In the genomic region with DNA sequence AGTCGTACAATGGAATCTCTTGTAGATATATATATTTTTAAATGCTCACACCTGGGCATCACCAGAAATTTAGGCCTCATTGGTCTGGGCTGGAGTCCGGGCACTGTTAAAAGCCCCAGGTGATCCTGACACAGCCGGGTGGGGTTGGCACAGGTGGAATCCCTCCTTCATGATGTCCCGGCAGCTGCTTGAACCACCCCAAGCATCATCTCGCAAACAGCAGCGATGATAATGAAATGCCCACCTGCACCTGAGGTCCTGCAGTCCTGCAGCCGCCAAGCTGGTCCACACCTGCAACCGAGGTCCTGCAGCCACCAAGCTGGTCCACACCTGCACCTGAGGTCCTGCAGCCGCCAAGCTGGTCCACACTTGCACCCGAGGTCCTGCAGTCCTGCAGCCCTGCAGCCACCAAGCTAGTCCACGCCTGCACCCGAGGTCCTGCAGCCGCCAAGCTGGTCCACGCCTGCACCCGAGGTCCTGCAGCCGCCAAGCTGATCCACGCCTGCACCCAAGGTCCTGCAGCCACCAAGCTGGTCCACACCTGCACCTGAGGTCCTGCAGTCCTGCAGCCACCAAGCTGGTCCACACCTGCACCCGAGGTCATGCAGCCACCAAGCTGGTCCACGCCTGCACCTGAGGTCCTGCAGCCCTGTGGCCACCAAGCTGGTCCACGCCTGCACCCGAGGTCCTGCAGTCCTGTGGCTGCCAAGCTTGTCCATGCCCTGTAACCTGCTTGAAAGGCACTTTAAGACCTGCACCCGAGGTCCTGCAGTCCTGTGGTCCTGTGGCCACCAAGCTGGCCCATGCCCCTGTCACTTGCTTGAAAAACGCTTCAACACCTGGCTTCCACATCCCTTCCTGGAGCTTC, we compare ENCODE assay signal across 28 cellular contexts.
DNase-seq lines count a peak whose midpoint lies in the region; ATAC-seq and TF ChIP-seq lines count a peak whose summit lies in the region.
"Had no signal": no experiment of that assay in that cellular context is flagged by ENCODE, and none has a peak within 500 bp of the region (broad histone marks: within the 10 kb centered on the region; RNA-seq: fewer than 3 reads in every experiment).

No MANE protein-coding gene starts in this region.

- 82 to 89% methylated on average over 23 of the region's 23 CpGs for WGBS in sigmoid colon, 2 donors
- 81 to 86% methylated on average over 23 of the region's 23 CpGs for WGBS in aorta, 2 donors

- peaks cover 6% of the 10 kb centered on the region for H3K9me3 Mint-ChIP-seq in activated naive CD4-positive, alpha-beta T cell treated with anti-CD3 and anti-CD28 coated beads for 36 hours

- TF ChIP-seq CTCF in sigmoid colon (IDR thresholded peaks at IDR 0.05) = no peak
- TF ChIP-seq CTCF in GM10248 (IDR thresholded peaks at IDR 0.05; ENCODE audit: control extremely low read depth, extremely low read depth, low read depth, missing control alignments) = no peak

- CTCF ChIA-PET in activated naive CD4-positive, alpha-beta T cell treated with anti-CD3 and anti-CD28 coated beads for 36 hours (lab: Charles Lee) = interaction anchor here (1.2 kb wide), 1 partner anchor 39 kb away, joined by 3 read pairs; no protein-coding TSS in a partner anchor
- CTCF ChIA-PET in GM10248 (lab: Yijun Ruan, JAX) = no interaction called here

- ATAC-seq in aorta (ENCODE audit: low FRiP score) (no peak), GM21423 (IDR thresholded peaks at IDR 0.05; ENCODE audit: unreplicated experiment) (no peak)
- ATAC-seq: activated CD8-positive, alpha-beta T cell treated with anti-CD3 and anti-CD28 coated beads for 36 hours; activated naive CD4-positive, alpha-beta T cell treated with anti-CD3 and anti-CD28 coated beads, Interleukin-2, amount 50 U/mL, for 72 hours; GM12878; heart left ventricle had no signal

- H3K36me3 Mint-ChIP-seq in activated naive CD4-positive, alpha-beta T cell treated with anti-CD3 and anti-CD28 coated beads for 36 hours (ENCODE audit: low read depth) = no peaks in the 10 kb centered on the region

- POLR2A ChIA-PET in GM10248 (lab: Yijun Ruan, JAX) = no interaction called here

- DNase-seq in activated naive CD4-positive, alpha-beta T cell treated with anti-CD3 and anti-CD28 coated beads, Interleukin-2, amount 50 U/mL, for 16 hours = peak; percentile 2
- no peak for DNase-seq in activated naive CD4-positive, alpha-beta T cell treated with anti-CD3 and anti-CD28 coated beads for 36 hours
- DNase-seq in islet precursor cell (peak; percentile 42), sigmoid colon (peak; percentile 54), aorta (peak; percentile 38 to 42), pons (ENCODE audit: low spot score) (no peak), GM10248 (ENCODE audit: extremely low spot score) (no peak)
- DNase-seq: activated CD8-positive, alpha-beta T cell treated with anti-CD3 and anti-CD28 coated beads for 36 hours; cerebellar nuclear complex; heart left ventricle; KG1; mesenchymal stem cell; naive B cell; NCI-H146; NCI-H510A; PC-9; retina; SHP77 treated with DMSO at 0.1 percent for 48 hours; stimulated activated CD4-positive, alpha-beta T cell treated with anti-CD3 and anti-CD28 coated beads, Interleukin-4, amount 100 ng/mL, for 24 hours; stimulated activated naive CD4-positive, alpha-beta T cell; T1000 had no signal

- TF ChIP-seq POLR2A in sigmoid colon (IDR thresholded peaks at IDR 0.05) = no peak

- H3K27ac Mint-ChIP-seq in activated naive CD4-positive, alpha-beta T cell treated with anti-CD3 and anti-CD28 coated beads for 36 hours = no peak overlapping the region
- H3K27ac Mint-ChIP-seq: activated CD8-positive, alpha-beta T cell treated with anti-CD3 and anti-CD28 coated beads for 36 hours; naive B cell had no signal

- no peak overlapping the region for H3K4me3 Mint-ChIP-seq in activated naive CD4-positive, alpha-beta T cell treated with anti-CD3 and anti-CD28 coated beads for 36 hours
- H3K4me3 Mint-ChIP-seq: activated CD8-positive, alpha-beta T cell treated with anti-CD3 and anti-CD28 coated beads for 36 hours; naive B cell had no signal

- peaks cover 0 to 49% (median 22%) of the 10 kb centered on the region in 4 donors for H3K4me1 ChIP-seq in sigmoid colon
- no peaks in the 10 kb centered on the region for H3K4me1 ChIP-seq in aorta (ENCODE audit: control insufficient read depth in 1 of 2, insufficient read depth in 2 of 2, low read length in 2 of 2)
- H3K4me1 ChIP-seq: BLaER1, HAP-1 had no signal

- H3K4me3 ChIP-seq in sigmoid colon = no peak overlapping the region
- H3K4me3 ChIP-seq in aorta (ENCODE audit: low read length in 2 of 2) = no peak overlapping the region
- H3K4me3 ChIP-seq: BLaER1, GM12878, HAP-1, heart left ventricle, PC-9 had no signal

- TF ChIP-seq EP300 in sigmoid colon (IDR thresholded peaks at IDR 0.05) = no peak

- H3K27me3 ChIP-seq in sigmoid colon (no peaks in the 10 kb centered on the region), aorta (ENCODE audit: control insufficient read depth in 1 of 2, insufficient read depth in 2 of 2, low read length in 1 of 2) (no peaks in the 10 kb centered on the region)
- H3K27me3 ChIP-seq: BLaER1, heart left ventricle had no signal

- H3K4me1 Mint-ChIP-seq in activated naive CD4-positive, alpha-beta T cell treated with anti-CD3 and anti-CD28 coated beads for 36 hours (ENCODE audit: low read depth) = no peaks in the 10 kb centered on the region
- H3K4me1 Mint-ChIP-seq: naive B cell had no signal

- H3K27me3 Mint-ChIP-seq in activated naive CD4-positive, alpha-beta T cell treated with anti-CD3 and anti-CD28 coated beads for 36 hours (ENCODE audit: low read depth) = peaks cover 2% of the 10 kb centered on the region

- H3K9me3 ChIP-seq in sigmoid colon = peaks cover 0 to 2% (median 0%) of the 10 kb centered on the region in 4 donors
- H3K9me3 ChIP-seq in aorta (ENCODE audit: control insufficient read depth, low read length) = peaks cover 2% of the 10 kb centered on the region
- H3K9me3 ChIP-seq: Caco-2, heart left ventricle had no signal

- no peak overlapping the region for H3K27ac ChIP-seq in sigmoid colon
- H3K27ac ChIP-seq in aorta (ENCODE audit: low read depth in 1 of 2, low read length in 2 of 2) = no peak overlapping the region
- H3K27ac ChIP-seq: BLaER1, epithelial cell of prostate, PC-9 had no signal

- intact Hi-C loops in activated naive CD4-positive, alpha-beta T cell treated with anti-CD3 and anti-CD28 coated beads for 36 hours (cut with micrococcal nuclease) = no loop called here
- intact Hi-C loops in sigmoid colon (cut with DNase I) = loop anchor here (2.0 to 10.0 kb wide), 2 partner anchors 19 to 275 kb away; a partner anchor contains a TSS
- intact Hi-C loops in aorta (cut with DNase I) = no loop called here

- H3K36me3 ChIP-seq in sigmoid colon (no peaks in the 10 kb centered on the region), aorta (ENCODE audit: control insufficient read depth in 1 of 2, insufficient read depth in 2 of 2, low read length in 1 of 2) (no peaks in the 10 kb centered on the region)
- H3K36me3 ChIP-seq: BLaER1, HAP-1, heart left ventricle had no signal

Comparison
In these comparisons a context has a peak if more than half of its experiments do, and no peak if none do; other contexts are left out.
1. DNase-seq: peak in activated naive CD4-positive, alpha-beta T cell treated with anti-CD3 and anti-CD28 coated beads, Interleukin-2, amount 50 U/mL, for 16 hours (single experiment), islet precursor cell (single experiment), sigmoid colon (single experiment) and aorta (2 of 2); none in activated naive CD4-positive, alpha-beta T cell treated with anti-CD3 and anti-CD28 coated beads for 36 hours (single experiment), pons (single experiment) and GM10248 (single experiment).